23 cellular contexts compared by ENCODE assay signal in the genomic region with DNA sequence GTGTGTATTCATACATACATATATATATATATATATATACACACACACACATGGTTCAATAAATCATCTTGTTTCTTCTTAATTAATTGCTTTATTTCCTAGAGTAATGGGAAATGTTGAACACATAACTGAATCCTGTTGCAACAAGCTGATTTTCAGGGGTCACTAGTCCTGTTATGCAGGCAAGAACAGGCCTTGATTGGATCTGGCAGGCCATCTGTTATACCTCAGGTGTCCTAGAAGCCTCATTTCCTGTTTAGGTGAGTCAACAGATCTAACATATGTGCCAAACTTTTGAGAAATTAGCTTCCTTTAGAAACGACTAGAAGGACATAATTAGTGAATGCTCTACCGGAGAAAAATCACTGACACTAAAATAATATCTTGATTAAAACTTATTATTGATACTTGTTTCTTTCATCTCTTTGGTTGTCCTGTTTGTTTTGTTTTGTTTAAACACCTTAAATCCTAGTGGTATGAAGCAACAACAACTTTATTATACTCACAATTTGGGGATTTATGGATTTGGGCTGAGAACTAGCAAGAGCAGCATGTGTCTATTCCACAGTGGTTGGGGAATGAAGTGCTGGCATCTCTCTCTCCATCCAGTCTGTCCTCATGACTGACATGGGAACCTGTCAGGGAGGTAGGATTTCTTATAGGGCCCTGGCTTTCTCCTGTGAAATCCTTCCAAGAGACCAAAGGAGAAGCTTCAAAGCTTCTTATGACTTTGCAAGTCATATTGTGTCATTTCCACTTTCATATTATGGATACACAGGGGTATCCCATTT.
DNase-seq lines count a peak whose midpoint lies in the region; ATAC-seq, FAIRE-seq and TF ChIP-seq lines count a peak whose summit lies in the region.
"Had no signal": no experiment of that assay in that cellular context is flagged by ENCODE, and none has a peak within 500 bp of the region (broad histone marks: within the 10 kb centered on the region; RNA-seq: fewer than 3 reads in every experiment).

No MANE protein-coding gene starts in this region.

- no peak for FAIRE-seq in bronchial epithelial cell (lab: Jason Lieb, UNC)
- peak; percentile 82 for FAIRE-seq in islet of Langerhans (lab: Jason Lieb, UNC)
- FAIRE-seq: GM18507, urothelium cell line had no signal

- H3K27me3 ChIP-seq in bronchial epithelial cell (ENCODE audit: control insufficient read depth, insufficient read depth, low read length) = no peaks in the 10 kb centered on the region
- H3K27me3 ChIP-seq: testis had no signal

- no peaks in the 10 kb centered on the region for H3K36me3 ChIP-seq in bronchial epithelial cell (ENCODE audit: control insufficient read depth, insufficient read depth, low read length)
- H3K36me3 ChIP-seq: left ventricle myocardium inferior, prostate gland had no signal

- in situ Hi-C loops in G401 (cut with HindIII; ENCODE audit: low sequenced_read_pairs) = no loop called here

- no peak overlapping the region for H3K4me3 ChIP-seq in bronchial epithelial cell (ENCODE audit: low read depth, low read length)
- H3K4me3 ChIP-seq: GM23338, left ventricle myocardium inferior, prostate gland, testis had no signal

- DNase-seq in G401 (ENCODE audit: low spot score) (peak; percentile 99), NCI-H2171 treated with DMSO at 0.1 percent for 48 hours (lab: John Stamatoyannopoulos, UW) (peak; percentile 18), bronchial epithelial cell (ENCODE audit: low read depth) (peak; percentile 97), NCI-H446 treated with DMSO at 0.1 percent for 48 hours (lab: John Stamatoyannopoulos, UW) (no peak), hypothalamus (lab: John Stamatoyannopoulos, UW) (no peak)
- DNase-seq: activated CD4-positive, alpha-beta T cell treated with anti-CD3 and anti-CD28 coated beads for 36 hours; activated CD8-positive, alpha-beta T cell treated with anti-CD3 and anti-CD28 coated beads, Interleukin-2, amount 10 ng/mL, durations not matched to agents 7 days and 5 days; activated gamma-delta T cell; DND-41; erythroblast; foreskin fibroblast; left ventricle myocardium inferior; naive B cell; NCI-H1436 treated with DMSO at 0.1 percent for 48 hours; nucleus accumbens; stimulated activated naive CD8-positive, alpha-beta T cell treated with anti-CD3 and anti-CD28 coated beads, Interleukin-15, Interleukin-2, amounts not matched to agents 100 U/mL and 50 U/mL, for 24 hours; testis had no signal

- no peak for ATAC-seq in GM21447 (IDR thresholded peaks at IDR 0.05; ENCODE audit: unreplicated experiment)
- ATAC-seq: activated CD4-positive, alpha-beta T cell treated with anti-CD3 and anti-CD28 coated beads for 36 hours; activated CD8-positive, alpha-beta T cell treated with anti-CD3 and anti-CD28 coated beads, Interleukin-2, amount 10 ng/mL, durations not matched to agents 7 days and 5 days; GM23338; stimulated activated naive CD8-positive, alpha-beta T cell treated with anti-CD3 and anti-CD28 coated beads, Interleukin-15, Interleukin-2, amounts not matched to agents 100 U/mL and 50 U/mL, for 24 hours had no signal

- TF ChIP-seq CTCF in bronchial epithelial cell (IDR thresholded peaks at IDR 0.05; ENCODE audit: insufficient read depth, low read length, severe bottlenecking) = no peak

Comparison
In these comparisons a context has a peak if more than half of its experiments do, and no peak if none do; other contexts are left out.
1. DNase-seq: peak in G401 (single experiment), NCI-H2171 treated with DMSO at 0.1 percent for 48 hours (single experiment) and bronchial epithelial cell (single experiment); none in NCI-H446 treated with DMSO at 0.1 percent for 48 hours (single experiment) and hypothalamus (0 of 51).